Comparison of ENCODE assay signal across 1 cellular context in the genomic region with DNA sequence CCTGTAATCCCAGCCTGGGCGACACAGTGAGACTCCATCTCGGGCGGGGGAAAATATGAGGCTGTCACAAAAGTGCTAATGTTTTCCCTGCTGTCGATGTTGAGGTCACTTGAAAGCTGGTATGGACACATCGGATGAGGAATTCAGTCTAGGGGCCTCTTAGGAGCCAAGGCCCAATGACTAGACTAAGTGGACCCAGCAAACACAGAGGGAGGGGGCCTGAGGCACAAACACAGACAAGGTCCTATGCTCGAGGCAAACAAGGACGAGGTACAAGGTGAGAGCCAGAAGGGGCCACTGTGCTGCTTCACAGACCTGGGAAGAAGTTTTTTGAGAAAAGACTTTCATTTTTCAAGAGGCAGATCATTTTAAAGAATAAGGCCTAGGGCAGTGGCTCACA.
TF ChIP-seq lines count a peak whose summit lies in the region.

No MANE protein-coding gene starts in this region.

TF ChIP-seq in HepG2, 621 proteins besides CTCF, POLR2A, EP300 and RAD21 (continued from another document):
- TF ChIP-seq, protein P1, sequence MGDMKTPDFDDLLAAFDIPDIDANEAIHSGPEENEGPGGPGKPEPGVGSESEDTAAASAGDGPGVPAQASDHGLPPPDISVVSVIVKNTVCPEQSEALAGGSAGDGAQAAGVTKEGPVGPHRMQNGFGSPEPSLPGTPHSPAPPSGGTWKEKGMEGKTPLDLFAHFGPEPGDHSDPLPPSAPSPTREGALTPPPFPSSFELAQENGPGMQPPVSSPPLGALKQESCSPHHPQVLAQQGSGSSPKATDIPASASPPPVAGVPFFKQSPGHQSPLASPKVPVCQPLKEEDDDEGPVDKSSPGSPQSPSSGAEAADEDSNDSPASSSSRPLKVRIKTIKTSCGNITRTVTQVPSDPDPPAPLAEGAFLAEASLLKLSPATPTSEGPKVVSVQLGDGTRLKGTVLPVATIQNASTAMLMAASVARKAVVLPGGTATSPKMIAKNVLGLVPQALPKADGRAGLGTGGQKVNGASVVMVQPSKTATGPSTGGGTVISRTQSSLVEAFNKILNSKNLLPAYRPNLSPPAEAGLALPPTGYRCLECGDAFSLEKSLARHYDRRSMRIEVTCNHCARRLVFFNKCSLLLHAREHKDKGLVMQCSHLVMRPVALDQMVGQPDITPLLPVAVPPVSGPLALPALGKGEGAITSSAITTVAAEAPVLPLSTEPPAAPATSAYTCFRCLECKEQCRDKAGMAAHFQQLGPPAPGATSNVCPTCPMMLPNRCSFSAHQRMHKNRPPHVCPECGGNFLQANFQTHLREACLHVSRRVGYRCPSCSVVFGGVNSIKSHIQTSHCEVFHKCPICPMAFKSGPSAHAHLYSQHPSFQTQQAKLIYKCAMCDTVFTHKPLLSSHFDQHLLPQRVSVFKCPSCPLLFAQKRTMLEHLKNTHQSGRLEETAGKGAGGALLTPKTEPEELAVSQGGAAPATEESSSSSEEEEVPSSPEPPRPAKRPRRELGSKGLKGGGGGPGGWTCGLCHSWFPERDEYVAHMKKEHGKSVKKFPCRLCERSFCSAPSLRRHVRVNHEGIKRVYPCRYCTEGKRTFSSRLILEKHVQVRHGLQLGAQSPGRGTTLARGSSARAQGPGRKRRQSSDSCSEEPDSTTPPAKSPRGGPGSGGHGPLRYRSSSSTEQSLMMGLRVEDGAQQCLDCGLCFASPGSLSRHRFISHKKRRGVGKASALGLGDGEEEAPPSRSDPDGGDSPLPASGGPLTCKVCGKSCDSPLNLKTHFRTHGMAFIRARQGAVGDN (CRISPR knock-in tag; IDR thresholded peaks at IDR 0.05), result peak; percentile 30; the same call in 1 of the 2 replicates
- TF ChIP-seq NCOA1 (CRISPR knock-in tag; IDR thresholded peaks at IDR 0.05), result no peak
- TF ChIP-seq TEAD3 (CRISPR knock-in tag; optimal IDR thresholded peaks at IDR 0.05; ENCODE audit: borderline replicate concordance), result peak; percentile 39
- TF ChIP-seq, protein P2, sequence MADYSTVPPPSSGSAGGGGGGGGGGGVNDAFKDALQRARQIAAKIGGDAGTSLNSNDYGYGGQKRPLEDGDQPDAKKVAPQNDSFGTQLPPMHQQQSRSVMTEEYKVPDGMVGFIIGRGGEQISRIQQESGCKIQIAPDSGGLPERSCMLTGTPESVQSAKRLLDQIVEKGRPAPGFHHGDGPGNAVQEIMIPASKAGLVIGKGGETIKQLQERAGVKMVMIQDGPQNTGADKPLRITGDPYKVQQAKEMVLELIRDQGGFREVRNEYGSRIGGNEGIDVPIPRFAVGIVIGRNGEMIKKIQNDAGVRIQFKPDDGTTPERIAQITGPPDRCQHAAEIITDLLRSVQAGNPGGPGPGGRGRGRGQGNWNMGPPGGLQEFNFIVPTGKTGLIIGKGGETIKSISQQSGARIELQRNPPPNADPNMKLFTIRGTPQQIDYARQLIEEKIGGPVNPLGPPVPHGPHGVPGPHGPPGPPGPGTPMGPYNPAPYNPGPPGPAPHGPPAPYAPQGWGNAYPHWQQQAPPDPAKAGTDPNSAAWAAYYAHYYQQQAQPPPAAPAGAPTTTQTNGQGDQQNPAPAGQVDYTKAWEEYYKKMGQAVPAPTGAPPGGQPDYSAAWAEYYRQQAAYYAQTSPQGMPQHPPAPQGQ (CRISPR knock-in tag; IDR thresholded peaks at IDR 0.05; ENCODE audit: borderline replicate concordance), result no peak
- TF ChIP-seq ZNF788 (CRISPR knock-in tag; IDR thresholded peaks at IDR 0.05; ENCODE audit: borderline replicate concordance), result 0 out of 2 replicates have a peak, but pooled peaks have one; percentile 28
- peak; percentile 38; the same call in 1 of the 2 replicates for TF ChIP-seq ZFY (CRISPR knock-in tag; IDR thresholded peaks at IDR 0.05)
- peak; percentile 18; the same call in 1 of the 2 replicates for TF ChIP-seq RARA (CRISPR knock-in tag; IDR thresholded peaks at IDR 0.05)
